Comparison of ENCODE assay signal across 1 cellular context in the genomic region with DNA sequence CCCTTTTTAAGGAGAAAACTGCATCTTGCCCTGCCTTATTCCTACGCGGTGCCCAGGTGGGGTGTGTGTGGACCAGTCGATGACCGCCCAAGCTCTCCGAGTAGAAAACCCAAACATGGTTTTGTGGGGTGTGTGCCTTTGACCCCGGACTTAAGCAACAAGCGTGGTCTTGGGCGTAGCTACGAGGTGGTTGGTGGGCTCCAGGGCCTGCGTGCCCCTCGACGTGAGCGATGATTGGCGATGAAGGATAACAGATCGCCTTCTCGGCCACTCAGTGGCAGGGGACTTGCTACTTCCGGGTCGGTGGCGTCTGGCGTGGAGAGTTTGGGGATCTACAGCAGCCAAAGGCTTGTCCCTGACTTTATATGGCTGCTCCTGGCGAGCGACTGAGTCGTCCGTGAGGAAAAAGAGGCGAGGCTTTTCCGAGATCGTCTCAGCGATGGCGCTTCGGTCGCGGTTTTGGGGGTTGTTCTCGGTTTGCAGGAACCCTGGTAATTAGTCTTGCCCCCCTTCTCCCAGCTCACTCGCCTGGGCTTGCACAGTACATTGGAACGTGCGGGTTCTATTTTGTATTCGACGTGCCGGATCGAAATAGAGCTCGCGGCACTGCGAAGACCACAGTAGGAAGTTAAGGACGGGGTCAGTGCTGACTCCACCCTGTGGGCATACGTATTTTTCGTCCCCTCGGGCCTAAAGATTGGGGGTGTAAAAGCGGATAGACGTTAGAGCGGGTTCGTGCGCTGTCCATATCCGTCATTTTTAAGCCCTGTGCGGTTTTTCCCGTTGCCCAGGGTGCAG.
TF ChIP-seq lines count a peak whose summit lies in the region.

A gene (plus strand): TSS at position 319 of the 798 bp plus-strand sequence. CDS start 121 bp downstream, at position 440.

TF ChIP-seq in HEK293, 187 proteins besides CTCF, POLR2A, EP300 and RAD21 (continued from another document):
- TF ChIP-seq, protein P1, sequence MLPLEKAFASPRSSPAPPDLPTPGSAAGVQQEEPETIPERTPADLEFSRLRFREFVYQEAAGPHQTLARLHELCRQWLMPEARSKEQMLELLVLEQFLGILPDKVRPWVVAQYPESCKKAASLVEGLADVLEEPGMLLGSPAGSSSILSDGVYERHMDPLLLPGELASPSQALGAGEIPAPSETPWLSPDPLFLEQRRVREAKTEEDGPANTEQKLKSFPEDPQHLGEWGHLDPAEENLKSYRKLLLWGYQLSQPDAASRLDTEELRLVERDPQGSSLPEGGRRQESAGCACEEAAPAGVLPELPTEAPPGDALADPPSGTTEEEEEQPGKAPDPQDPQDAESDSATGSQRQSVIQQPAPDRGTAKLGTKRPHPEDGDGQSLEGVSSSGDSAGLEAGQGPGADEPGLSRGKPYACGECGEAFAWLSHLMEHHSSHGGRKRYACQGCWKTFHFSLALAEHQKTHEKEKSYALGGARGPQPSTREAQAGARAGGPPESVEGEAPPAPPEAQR (tag by site-specific recombination; IDR thresholded peaks at IDR 0.05): peak; percentile 57; the same call in 1 of the 2 replicates
- no peak for TF ChIP-seq GLI2 (tag by site-specific recombination; IDR thresholded peaks at IDR 0.05; ENCODE audit: borderline replicate concordance, low read depth)
- TF ChIP-seq ZBTB20 (tag by site-specific recombination; IDR thresholded peaks at IDR 0.05): peak; percentile 76
- TF ChIP-seq ZNF146 (tag by site-specific recombination; IDR thresholded peaks at IDR 0.05): no peak
- no peak for TF ChIP-seq ZNF791 (tag by site-specific recombination; IDR thresholded peaks at IDR 0.05)
- TF ChIP-seq ZNF664 (tag by site-specific recombination; IDR thresholded peaks at IDR 0.05): no peak
- no peak for TF ChIP-seq ZNF473 (tag by site-specific recombination; IDR thresholded peaks at IDR 0.05)
- TF ChIP-seq, protein P2, sequence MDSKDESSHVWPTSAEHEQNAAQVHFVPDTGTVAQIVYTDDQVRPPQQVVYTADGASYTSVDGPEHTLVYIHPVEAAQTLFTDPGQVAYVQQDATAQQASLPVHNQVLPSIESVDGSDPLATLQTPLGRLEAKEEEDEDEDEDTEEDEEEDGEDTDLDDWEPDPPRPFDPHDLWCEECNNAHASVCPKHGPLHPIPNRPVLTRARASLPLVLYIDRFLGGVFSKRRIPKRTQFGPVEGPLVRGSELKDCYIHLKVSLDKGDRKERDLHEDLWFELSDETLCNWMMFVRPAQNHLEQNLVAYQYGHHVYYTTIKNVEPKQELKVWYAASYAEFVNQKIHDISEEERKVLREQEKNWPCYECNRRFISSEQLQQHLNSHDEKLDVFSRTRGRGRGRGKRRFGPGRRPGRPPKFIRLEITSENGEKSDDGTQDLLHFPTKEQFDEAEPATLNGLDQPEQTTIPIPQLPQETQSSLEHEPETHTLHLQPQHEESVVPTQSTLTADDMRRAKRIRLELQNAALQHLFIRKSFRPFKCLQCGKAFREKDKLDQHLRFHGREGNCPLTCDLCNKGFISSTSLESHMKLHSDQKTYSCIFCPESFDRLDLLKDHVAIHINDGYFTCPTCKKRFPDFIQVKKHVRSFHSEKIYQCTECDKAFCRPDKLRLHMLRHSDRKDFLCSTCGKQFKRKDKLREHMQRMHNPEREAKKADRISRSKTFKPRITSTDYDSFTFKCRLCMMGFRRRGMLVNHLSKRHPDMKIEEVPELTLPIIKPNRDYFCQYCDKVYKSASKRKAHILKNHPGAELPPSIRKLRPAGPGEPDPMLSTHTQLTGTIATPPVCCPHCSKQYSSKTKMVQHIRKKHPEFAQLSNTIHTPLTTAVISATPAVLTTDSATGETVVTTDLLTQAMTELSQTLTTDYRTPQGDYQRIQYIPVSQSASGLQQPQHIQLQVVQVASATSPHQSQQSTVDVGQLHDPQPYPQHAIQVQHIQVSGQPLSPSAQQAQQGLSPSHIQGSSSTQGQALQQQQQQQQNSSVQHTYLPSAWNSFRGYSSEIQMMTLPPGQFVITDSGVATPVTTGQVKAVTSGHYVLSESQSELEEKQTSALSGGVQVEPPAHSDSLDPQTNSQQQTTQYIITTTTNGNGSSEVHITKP (tag by site-specific recombination; IDR thresholded peaks at IDR 0.05): 0 out of 2 replicates have a peak, but pooled peaks have one; percentile 17
- TF ChIP-seq ZBTB17 (tag by site-specific recombination; IDR thresholded peaks at IDR 0.05): peak; percentile 84
- 0 out of 2 replicates have a peak, but pooled peaks have one; percentile 9 for TF ChIP-seq ZNF558 (tag by site-specific recombination; IDR thresholded peaks at IDR 0.05)
- TF ChIP-seq KLF8 (tag by site-specific recombination; IDR thresholded peaks at IDR 0.05): peak; percentile 70; the same call in 1 of the 2 replicates
- TF ChIP-seq, protein P3, sequence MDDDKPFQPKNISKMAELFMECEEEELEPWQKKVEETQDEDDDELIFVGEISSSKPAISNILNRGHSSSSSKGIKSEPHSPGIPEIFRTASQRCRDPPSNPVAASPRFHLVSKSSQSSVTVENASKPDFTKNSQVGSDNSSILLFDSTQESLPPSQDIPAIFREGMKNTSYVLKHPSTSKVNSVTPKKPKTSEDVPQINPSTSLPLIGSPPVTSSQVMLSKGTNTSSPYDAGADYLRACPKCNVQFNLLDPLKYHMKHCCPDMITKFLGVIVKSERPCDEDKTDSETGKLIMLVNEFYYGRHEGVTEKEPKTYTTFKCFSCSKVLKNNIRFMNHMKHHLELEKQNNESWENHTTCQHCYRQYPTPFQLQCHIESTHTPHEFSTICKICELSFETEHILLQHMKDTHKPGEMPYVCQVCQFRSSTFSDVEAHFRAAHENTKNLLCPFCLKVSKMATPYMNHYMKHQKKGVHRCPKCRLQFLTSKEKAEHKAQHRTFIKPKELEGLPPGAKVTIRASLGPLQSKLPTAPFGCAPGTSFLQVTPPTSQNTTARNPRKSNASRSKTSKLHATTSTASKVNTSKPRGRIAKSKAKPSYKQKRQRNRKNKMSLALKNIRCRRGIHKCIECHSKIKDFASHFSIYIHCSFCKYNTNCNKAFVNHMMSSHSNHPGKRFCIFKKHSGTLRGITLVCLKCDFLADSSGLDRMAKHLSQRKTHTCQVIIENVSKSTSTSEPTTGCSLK (tag by site-specific recombination; IDR thresholded peaks at IDR 0.05): no peak
- no peak for TF ChIP-seq ZSCAN23 (tag by site-specific recombination; IDR thresholded peaks at IDR 0.05)
- peak; percentile 61 for TF ChIP-seq ZNF510 (tag by site-specific recombination; IDR thresholded peaks at IDR 0.05; ENCODE audit: insufficient replicate concordance)
- TF ChIP-seq, protein P4, sequence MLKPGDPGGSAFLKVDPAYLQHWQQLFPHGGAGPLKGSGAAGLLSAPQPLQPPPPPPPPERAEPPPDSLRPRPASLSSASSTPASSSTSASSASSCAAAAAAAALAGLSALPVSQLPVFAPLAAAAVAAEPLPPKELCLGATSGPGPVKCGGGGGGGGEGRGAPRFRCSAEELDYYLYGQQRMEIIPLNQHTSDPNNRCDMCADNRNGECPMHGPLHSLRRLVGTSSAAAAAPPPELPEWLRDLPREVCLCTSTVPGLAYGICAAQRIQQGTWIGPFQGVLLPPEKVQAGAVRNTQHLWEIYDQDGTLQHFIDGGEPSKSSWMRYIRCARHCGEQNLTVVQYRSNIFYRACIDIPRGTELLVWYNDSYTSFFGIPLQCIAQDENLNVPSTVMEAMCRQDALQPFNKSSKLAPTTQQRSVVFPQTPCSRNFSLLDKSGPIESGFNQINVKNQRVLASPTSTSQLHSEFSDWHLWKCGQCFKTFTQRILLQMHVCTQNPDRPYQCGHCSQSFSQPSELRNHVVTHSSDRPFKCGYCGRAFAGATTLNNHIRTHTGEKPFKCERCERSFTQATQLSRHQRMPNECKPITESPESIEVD (tag by site-specific recombination; IDR thresholded peaks at IDR 0.05): no peak
- TF ChIP-seq ZNF624 (tag by site-specific recombination; IDR thresholded peaks at IDR 0.05): no peak
